Comparison of ENCODE assay signal across 38 cellular contexts in genomic region chr7:143148651-143149050, GRCh38. TPM values are rescaled to one million over a fixed set of nuclear protein-coding genes. Genes with fewer than 3 reads are reported as not detected.
"Had no signal": no experiment of that assay in that cellular context is flagged by ENCODE, and none has a peak within 500 bp of the region (broad histone marks: within the 10 kb centered on the region; RNA-seq: fewer than 3 reads in every experiment).

No MANE protein-coding gene starts in this region.

- H3K9ac ChIP-seq: KMS-11 had no signal

- H3K36me3 ChIP-seq: MG63 had no signal

- DNase-seq: Karpas-422, Kasumi-1, KG1, MG63, MM.1S, MV-4-11, NCI-H1048, NCI-H1092, NCI-H1092 treated with DMSO at 0.1 percent for 48 hours, NCI-H1105, NCI-H1105 treated with DMSO at 0.1 percent for 48 hours, NCI-H1417, NCI-H1417 treated with DMSO at 0.1 percent for 48 hours, NCI-H1436, NCI-H1436 treated with DMSO at 0.1 percent for 48 hours, NCI-H146, NCI-H1694, NCI-H1694 treated with DMSO at 0.1 percent for 48 hours, NCI-H187, NCI-H187 treated with DMSO at 0.1 percent for 48 hours, NCI-H1930, NCI-H2029, NCI-H2029 treated with DMSO at 0.1 percent for 48 hours, NCI-H2081, NCI-H2081 treated with DMSO at 0.1 percent for 48 hours, NCI-H2107, NCI-H2171, NCI-H2171 treated with DMSO at 0.1 percent for 48 hours, NCI-H2227 treated with DMSO at 0.1 percent for 48 hours, NCI-H226, NCI-H345, NCI-H446, NCI-H446 treated with DMSO at 0.1 percent for 48 hours had no signal

- H3K27me3 ChIP-seq: MG63 had no signal

- H3K4me3 ChIP-seq: MG63 had no signal

- H3K9me3 ChIP-seq: MG63 had no signal

- H3K4me2 ChIP-seq: KMS-11 had no signal

- H3K27ac ChIP-seq: KMS-11 had no signal

RNA-seq across cellular contexts. Expression of gene PIP, which starts 16.8 kb away (rescaled TPM):
- total RNA-seq: M059J, MCF 10A, NCI-H460 had no signal

RNA-seq across cellular contexts. Expression of gene TAS2R39, which starts 34.6 kb away (rescaled TPM):
- total RNA-seq: LHCN-M2, M059J, MCF 10A, NCI-H460 had no signal
